8 cellular contexts compared by ENCODE assay signal in the genomic region with DNA sequence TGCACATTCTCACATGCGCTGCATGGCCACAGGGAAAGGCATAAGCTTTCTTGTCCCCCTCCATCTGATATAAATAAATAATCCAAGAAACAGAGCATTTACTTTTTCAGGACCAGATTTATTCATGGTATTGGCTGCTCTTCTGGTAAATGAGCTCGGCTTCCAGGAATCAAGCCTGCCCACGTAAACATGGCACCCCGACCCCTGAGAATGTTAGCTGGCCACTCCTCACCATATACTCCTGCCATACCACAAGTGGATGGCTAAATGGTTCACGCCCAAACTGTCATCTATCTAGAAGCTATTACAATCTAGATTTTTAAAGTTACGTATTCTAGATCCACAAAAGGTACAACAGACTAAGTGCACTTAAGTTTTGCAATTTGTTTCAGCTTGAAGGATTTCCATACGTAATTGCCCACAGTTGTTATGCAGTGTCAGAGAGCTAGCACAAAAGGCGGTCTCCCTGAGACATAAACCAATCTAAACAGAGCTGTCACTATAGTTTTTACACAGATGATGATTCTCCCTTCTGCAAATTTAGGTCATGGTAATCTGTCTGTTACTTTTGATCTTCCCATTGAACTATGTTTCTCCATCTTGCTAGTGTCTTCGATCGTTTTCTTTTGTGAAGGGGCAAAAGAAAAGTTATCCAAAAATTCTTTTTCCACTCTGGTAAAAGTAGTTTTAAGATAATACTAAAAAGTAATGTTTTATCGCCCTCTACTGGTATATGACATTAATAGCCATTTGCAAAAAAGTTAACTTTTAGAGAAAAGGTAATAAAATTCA. TPM values are rescaled to one million over a fixed set of nuclear protein-coding genes. Genes with fewer than 3 reads are reported as not detected.
DNase-seq lines count a peak whose midpoint lies in the region; ATAC-seq and TF ChIP-seq lines count a peak whose summit lies in the region.

No MANE protein-coding gene starts in this region.

- intact Hi-C loops in Calu3 (cut with micrococcal nuclease; ENCODE audit: unreplicated experiment), result loop anchor here (2.0 to 5.0 kb wide), 4 partner anchors 740 to 998 kb away; no protein-coding TSS in a partner anchor

- no peaks in the 10 kb centered on the region for H3K9me3 Mint-ChIP-seq in Calu3 (ENCODE audit: low read depth, unreplicated experiment)
- no peaks in the 10 kb centered on the region for H3K9me3 Mint-ChIP-seq in stimulated activated naive CD8-positive, alpha-beta T cell treated with anti-CD3 and anti-CD28 coated beads, Interleukin-15, amount 100 ng/mL, for 72 hours

- H3K4me1 Mint-ChIP-seq in Calu3 (ENCODE audit: low read depth, unreplicated experiment), result peaks cover 8% of the 10 kb centered on the region
- peaks cover 5% of the 10 kb centered on the region for H3K4me1 Mint-ChIP-seq in T-helper 17 cell
- peaks cover 22% of the 10 kb centered on the region for H3K4me1 Mint-ChIP-seq in stimulated activated naive CD8-positive, alpha-beta T cell treated with anti-CD3 and anti-CD28 coated beads, Interleukin-15, amount 100 ng/mL, for 72 hours

- H3K4me3 Mint-ChIP-seq in Calu3 (ENCODE audit: low read depth, unreplicated experiment), result no peak overlapping the region
- H3K4me3 Mint-ChIP-seq in T-helper 17 cell, result no peak overlapping the region
- H3K4me3 Mint-ChIP-seq in stimulated activated naive CD8-positive, alpha-beta T cell treated with anti-CD3 and anti-CD28 coated beads, Interleukin-15, amount 100 ng/mL, for 72 hours, result peak overlapping the region in 1 of 2 donors; percentile 69

- peak; percentile 36 for TF ChIP-seq CTCF in Calu3 (IDR thresholded peaks at IDR 0.05; ENCODE audit: unreplicated experiment)
- TF ChIP-seq CTCF in right atrium auricular region (IDR thresholded peaks at IDR 0.05), result peak; percentile 47 to 76

- H3K27me3 ChIP-seq in right atrium auricular region, result no peaks in the 10 kb centered on the region

- DNase-seq in Calu3 (no peak), T-helper 17 cell (no peak), right atrium auricular region (ENCODE audit: low spot score) (no peak), C1 segment of cervical spinal cord (lab: John Stamatoyannopoulos, UW) (no peak)
- no peak for DNase-seq in stimulated activated naive CD8-positive, alpha-beta T cell treated with anti-CD3 and anti-CD28 coated beads, Interleukin-15, amount 100 ng/mL, for 72 hours
- no peak for DNase-seq in activated CD4-positive, alpha-beta T cell treated with anti-CD3 and anti-CD28 coated beads, Interleukin-2, amount 50 U/mL, for 4 hours
- no peak for DNase-seq in activated naive CD4-positive, alpha-beta T cell treated with anti-CD3 and anti-CD28 coated beads, Interleukin-2, amount 50 U/mL, for 16 hours

- H3K36me3 ChIP-seq in right atrium auricular region, result no peaks in the 10 kb centered on the region

- TF ChIP-seq EP300 in Ishikawa (IDR thresholded peaks at IDR 0.05; ENCODE audit: borderline replicate concordance), result no peak

- no peak overlapping the region for H3K4me3 ChIP-seq in right atrium auricular region

- H3K27ac Mint-ChIP-seq in Calu3 (ENCODE audit: unreplicated experiment) (no peak overlapping the region), T-helper 17 cell (peak overlapping the region; percentile 73)
- H3K27ac Mint-ChIP-seq in stimulated activated naive CD8-positive, alpha-beta T cell treated with anti-CD3 and anti-CD28 coated beads, Interleukin-15, amount 100 ng/mL, for 72 hours, result peak overlapping the region in 1 of 2 donors; percentile 76

- H3K9me3 ChIP-seq in T-helper 17 cell (ENCODE audit: control insufficient read depth, low read length, poor library complexity, severe bottlenecking), result no peaks in the 10 kb centered on the region
- H3K9me3 ChIP-seq in right atrium auricular region, result no peaks in the 10 kb centered on the region

- BruUV-seq in Calu3 (replicated peaks; lab: Mats Ljungman, UMichigan), result no TSS peak

- no peaks in the 10 kb centered on the region for H3K27me3 Mint-ChIP-seq in Calu3 (ENCODE audit: unreplicated experiment)
- no peaks in the 10 kb centered on the region for H3K27me3 Mint-ChIP-seq in T-helper 17 cell
- no peaks in the 10 kb centered on the region for H3K27me3 Mint-ChIP-seq in stimulated activated naive CD8-positive, alpha-beta T cell treated with anti-CD3 and anti-CD28 coated beads, Interleukin-15, amount 100 ng/mL, for 72 hours

- peak; percentile 44 for ATAC-seq in T-helper 17 cell
- peak; percentile 57 for ATAC-seq in stimulated activated naive CD8-positive, alpha-beta T cell treated with anti-CD3 and anti-CD28 coated beads, Interleukin-15, amount 100 ng/mL, for 72 hours

- TF ChIP-seq RAD21 in Ishikawa (IDR thresholded peaks at IDR 0.05; ENCODE audit: low read depth), result peak; percentile 56

- H3K4me1 ChIP-seq in right atrium auricular region, result peaks cover 0 to 8% of the 10 kb centered on the region in 2 donors

- CTCF ChIA-PET in Calu3 (lab: Charles Lee), result interaction anchor here (0.6 to 1.4 kb wide), 7 partner anchors 14 to 900 kb away, joined by 3 to 7 read pairs (median 3); no protein-coding TSS in a partner anchor

- H3K27ac ChIP-seq in right atrium auricular region, result no peak overlapping the region

- no peaks in the 10 kb centered on the region for H3K36me3 Mint-ChIP-seq in Calu3 (ENCODE audit: insufficient read depth, unreplicated experiment)
- H3K36me3 Mint-ChIP-seq in T-helper 17 cell (ENCODE audit: low read depth), result no peaks in the 10 kb centered on the region

TF ChIP-seq in Ishikawa, 13 proteins besides CTCF, POLR2A, EP300 and RAD21:
- TF ChIP-seq TEAD4 (IDR thresholded peaks at IDR 0.05), result no peak
- no peak for TF ChIP-seq EGR1 (IDR thresholded peaks at IDR 0.05)
- no peak for TF ChIP-seq FOXM1 (IDR thresholded peaks at IDR 0.05; ENCODE audit: borderline replicate concordance, low read depth)
- TF ChIP-seq TAF1 (IDR thresholded peaks at IDR 0.05; ENCODE audit: low read depth), result no peak
- TF ChIP-seq, protein P1, sequence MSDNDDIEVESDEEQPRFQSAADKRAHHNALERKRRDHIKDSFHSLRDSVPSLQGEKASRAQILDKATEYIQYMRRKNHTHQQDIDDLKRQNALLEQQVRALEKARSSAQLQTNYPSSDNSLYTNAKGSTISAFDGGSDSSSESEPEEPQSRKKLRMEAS (IDR thresholded peaks at IDR 0.05), result no peak
- TF ChIP-seq, protein P2, sequence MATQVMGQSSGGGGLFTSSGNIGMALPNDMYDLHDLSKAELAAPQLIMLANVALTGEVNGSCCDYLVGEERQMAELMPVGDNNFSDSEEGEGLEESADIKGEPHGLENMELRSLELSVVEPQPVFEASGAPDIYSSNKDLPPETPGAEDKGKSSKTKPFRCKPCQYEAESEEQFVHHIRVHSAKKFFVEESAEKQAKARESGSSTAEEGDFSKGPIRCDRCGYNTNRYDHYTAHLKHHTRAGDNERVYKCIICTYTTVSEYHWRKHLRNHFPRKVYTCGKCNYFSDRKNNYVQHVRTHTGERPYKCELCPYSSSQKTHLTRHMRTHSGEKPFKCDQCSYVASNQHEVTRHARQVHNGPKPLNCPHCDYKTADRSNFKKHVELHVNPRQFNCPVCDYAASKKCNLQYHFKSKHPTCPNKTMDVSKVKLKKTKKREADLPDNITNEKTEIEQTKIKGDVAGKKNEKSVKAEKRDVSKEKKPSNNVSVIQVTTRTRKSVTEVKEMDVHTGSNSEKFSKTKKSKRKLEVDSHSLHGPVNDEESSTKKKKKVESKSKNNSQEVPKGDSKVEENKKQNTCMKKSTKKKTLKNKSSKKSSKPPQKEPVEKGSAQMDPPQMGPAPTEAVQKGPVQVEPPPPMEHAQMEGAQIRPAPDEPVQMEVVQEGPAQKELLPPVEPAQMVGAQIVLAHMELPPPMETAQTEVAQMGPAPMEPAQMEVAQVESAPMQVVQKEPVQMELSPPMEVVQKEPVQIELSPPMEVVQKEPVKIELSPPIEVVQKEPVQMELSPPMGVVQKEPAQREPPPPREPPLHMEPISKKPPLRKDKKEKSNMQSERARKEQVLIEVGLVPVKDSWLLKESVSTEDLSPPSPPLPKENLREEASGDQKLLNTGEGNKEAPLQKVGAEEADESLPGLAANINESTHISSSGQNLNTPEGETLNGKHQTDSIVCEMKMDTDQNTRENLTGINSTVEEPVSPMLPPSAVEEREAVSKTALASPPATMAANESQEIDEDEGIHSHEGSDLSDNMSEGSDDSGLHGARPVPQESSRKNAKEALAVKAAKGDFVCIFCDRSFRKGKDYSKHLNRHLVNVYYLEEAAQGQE (IDR thresholded peaks at IDR 0.05; ENCODE audit: low read depth), result no peak
- TF ChIP-seq ZBTB7A (IDR thresholded peaks at IDR 0.05; ENCODE audit: low read depth), result no peak
- no peak for TF ChIP-seq TCF12 (IDR thresholded peaks at IDR 0.05; ENCODE audit: low read depth)
- TF ChIP-seq NFIC (IDR thresholded peaks at IDR 0.05), result no peak
- TF ChIP-seq YY1 (IDR thresholded peaks at IDR 0.05; ENCODE audit: low read depth), result no peak
- TF ChIP-seq, protein P3, sequence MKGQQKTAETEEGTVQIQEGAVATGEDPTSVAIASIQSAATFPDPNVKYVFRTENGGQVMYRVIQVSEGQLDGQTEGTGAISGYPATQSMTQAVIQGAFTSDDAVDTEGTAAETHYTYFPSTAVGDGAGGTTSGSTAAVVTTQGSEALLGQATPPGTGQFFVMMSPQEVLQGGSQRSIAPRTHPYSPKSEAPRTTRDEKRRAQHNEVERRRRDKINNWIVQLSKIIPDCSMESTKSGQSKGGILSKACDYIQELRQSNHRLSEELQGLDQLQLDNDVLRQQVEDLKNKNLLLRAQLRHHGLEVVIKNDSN (IDR thresholded peaks at IDR 0.05), result no peak
- TF ChIP-seq CREB1 (IDR thresholded peaks at IDR 0.05; ENCODE audit: low read depth), result no peak
- TF ChIP-seq CEBPB (IDR thresholded peaks at IDR 0.05), result no peak

RNA-seq across cellular contexts. Expression of a gene that starts 16.2 kb away (rescaled TPM):
- 11.3 and 15.6 TPM in 2 replicates for total RNA-seq in Calu3 (2022)
- 10 to 100 TPM; 72.9 to 86.1 TPM for total RNA-seq in T-helper 17 cell
- 10 to 100 TPM; 17.3 to 32.7 TPM for total RNA-seq in right atrium auricular region
